8 cellular contexts compared by ENCODE assay signal in genomic region chr3:184786271-184787010, GRCh38. TPM values are rescaled to one million over a fixed set of nuclear protein-coding genes. Genes with fewer than 3 reads are reported as not detected.
DNase-seq lines count a peak whose midpoint lies in the region; ATAC-seq and TF ChIP-seq lines count a peak whose summit lies in the region.

No MANE protein-coding gene starts in this region.

- ATAC-seq in left colon, result peak; percentile 88
- ATAC-seq in GM18870 (IDR thresholded peaks at IDR 0.05; ENCODE audit: unreplicated experiment), result no peak
- no peak for ATAC-seq in GM21528 (IDR thresholded peaks at IDR 0.05; ENCODE audit: low FRiP score, unreplicated experiment)

- TF ChIP-seq EP300 in tibial nerve (IDR thresholded peaks at IDR 0.05), result no peak

- H3K27ac ChIP-seq in ascending aorta (peak overlapping the region; percentile 59 to 73), tibial nerve (peak overlapping the region in 2 of 4 donors; percentile 49 to 60)

- intact Hi-C loops in ascending aorta (cut with DNase I) (no loop called here), left colon (cut with DNase I, micrococcal nuclease) (no loop called here)

- H3K9me3 ChIP-seq in ascending aorta (no peaks in the 10 kb centered on the region), tibial nerve (no peaks in the 10 kb centered on the region)

- TF ChIP-seq CTCF in ascending aorta (IDR thresholded peaks at IDR 0.05), result no peak
- TF ChIP-seq CTCF in tibial nerve (IDR thresholded peaks at IDR 0.05), result no peak

- 13 to 22% methylated on average over 10 to 11 of the region's 11 CpGs for WGBS in tibial nerve, 2 donors

- no peaks in the 10 kb centered on the region for H3K27me3 ChIP-seq in ascending aorta
- no peaks in the 10 kb centered on the region for H3K27me3 ChIP-seq in tibial nerve

- no peak for TF ChIP-seq POLR2A in tibial nerve (IDR thresholded peaks at IDR 0.05)

- H3K4me3 ChIP-seq in ascending aorta (peak overlapping the region in 1 of 2 donors; percentile 46), tibial nerve (peak overlapping the region in 1 of 4 donors; percentile 12)

- H3K36me3 ChIP-seq in ascending aorta (no peaks in the 10 kb centered on the region), tibial nerve (no peaks in the 10 kb centered on the region)

- peaks cover 0 to 5% of the 10 kb centered on the region in 2 donors for H3K4me1 ChIP-seq in ascending aorta
- H3K4me1 ChIP-seq in tibial nerve, result peaks cover 0 to 20% (median 12%) of the 10 kb centered on the region in 4 donors

- DNase-seq in A172 (ENCODE audit: low spot score), result peak; percentile 73
- DNase-seq in HT1080 (ENCODE audit: low read depth), result peak; percentile 96
- DNase-seq in ascending aorta (ENCODE audit: low spot score in 2 of 2), result peak; percentile 43 to 84
- peak; percentile 53 to 70 for DNase-seq in left colon
- peak; percentile 30 to 60 for DNase-seq in tibial nerve (ENCODE audit: low spot score in 2 of 2)
- no peak for DNase-seq in NCI-H526 treated with DMSO at 0.1 percent for 48 hours (lab: John Stamatoyannopoulos, UW)

RNA-seq across cellular contexts. Expression of gene VPS8, which starts 25.5 kb away (rescaled TPM):
- total RNA-seq in A172 (2014; rRNA removed; shearing (Covaris generic)), result 36.6 and 47.7 TPM in 2 replicates
- total RNA-seq in HT1080 (2014; rRNA removed; shearing (Covaris generic)), result 23.5 and 28.1 TPM in 2 replicates
- polyA plus RNA-seq in HT1080 (2015; cell fraction: cytosol; rRNA removed), result 15.7 and 20.3 TPM in 2 replicates
- polyA plus RNA-seq in HT1080 (2015; cell fraction: nucleus; rRNA removed), result 57.7 and 61.2 TPM in 2 replicates
- total RNA-seq in ascending aorta, result 24.9 TPM
- 10 to 100 TPM; 65.1 to 69.0 TPM for total RNA-seq in left colon
- total RNA-seq in tibial nerve, result 10 to 100 TPM; 46.3 to 76.9 (median 59.3) TPM
